ENCODE assay signal across 27 cellular contexts in the genomic region with DNA sequence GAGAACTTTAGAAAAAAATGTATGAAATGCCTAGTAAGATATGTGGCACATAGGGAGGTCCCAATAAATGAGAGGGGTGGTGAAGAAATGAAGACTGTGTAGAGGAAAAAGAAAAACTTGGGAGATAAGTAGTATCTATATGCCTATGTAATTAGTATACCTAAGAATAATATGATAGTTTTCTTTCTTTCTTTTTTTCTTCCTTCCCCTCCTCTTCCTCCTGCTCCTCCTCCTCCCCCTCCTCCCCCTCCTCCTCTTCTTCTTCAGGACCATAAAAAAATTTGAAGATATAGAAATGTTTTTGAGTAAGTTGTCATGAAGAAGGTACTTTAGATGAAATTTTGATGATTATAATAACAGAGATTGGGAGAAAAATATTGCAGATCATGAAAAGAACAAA.
"Had no signal": no experiment of that assay in that cellular context is flagged by ENCODE, and none has a peak within 500 bp of the region (broad histone marks: within the 10 kb centered on the region; RNA-seq: fewer than 3 reads in every experiment).

No MANE protein-coding gene starts in this region.

- H3K4me1 ChIP-seq: colonic mucosa, esophagus muscularis mucosa, esophagus squamous epithelium, foreskin keratinocyte, gastrocnemius medialis, gastroesophageal sphincter, heart left ventricle, heart right ventricle had no signal

- H3K27me3 Mint-ChIP-seq: effector memory CD8-positive, alpha-beta T cell had no signal

- H3K36me3 ChIP-seq: colonic mucosa, esophagus muscularis mucosa, esophagus squamous epithelium, gastrocnemius medialis, gastroesophageal sphincter, heart left ventricle, heart right ventricle had no signal

- DNase-seq: colonic mucosa; cortex of kidney; dermis blood vessel endothelial cell; dorsolateral prefrontal cortex; effector CD4-positive, alpha-beta T cell; effector CD8-positive, alpha-beta T cell; effector memory CD4-positive, alpha-beta T cell; effector memory CD8-positive, alpha-beta T cell; endodermal cell; erythroblast; esophagus squamous epithelium; foreskin fibroblast; foreskin keratinocyte; foreskin melanocyte; gastrocnemius medialis; head of caudate nucleus; heart left ventricle; heart right ventricle had no signal

- H3K27ac Mint-ChIP-seq: dendritic cell treated with granulocyte-macrophage colony-stimulating factor and Interleukin-4, amounts not matched to agents 40 ng/mL and 50 ng/mL, for 4 days; effector memory CD8-positive, alpha-beta T cell; endodermal cell had no signal

- H3K9me3 ChIP-seq: colonic mucosa, esophagus muscularis mucosa, esophagus squamous epithelium, gastrocnemius medialis, gastroesophageal sphincter, heart left ventricle, heart right ventricle had no signal

- H3K27ac ChIP-seq: colonic mucosa, coronary artery, dorsolateral prefrontal cortex, epithelial cell of prostate, esophagus muscularis mucosa, esophagus squamous epithelium, foreskin keratinocyte, gastrocnemius medialis, gastroesophageal sphincter, heart left ventricle, heart right ventricle had no signal

- H3K4me3 Mint-ChIP-seq: dendritic cell treated with granulocyte-macrophage colony-stimulating factor and Interleukin-4, amounts not matched to agents 40 ng/mL and 50 ng/mL, for 4 days; effector memory CD8-positive, alpha-beta T cell; endodermal cell had no signal

- H3K4me3 ChIP-seq: colonic mucosa, coronary artery, dorsolateral prefrontal cortex, esophagus muscularis mucosa, esophagus squamous epithelium, gastrocnemius medialis, gastroesophageal sphincter, heart left ventricle, heart right ventricle had no signal

- H3K27me3 ChIP-seq: colonic mucosa, esophagus muscularis mucosa, esophagus squamous epithelium, foreskin keratinocyte, gastrocnemius medialis, gastroesophageal sphincter, heart left ventricle, heart right ventricle had no signal

- FAIRE-seq: endometrium, endothelial cell of umbilical vein, frontal cortex had no signal

- H3K9me3 Mint-ChIP-seq: dendritic cell treated with granulocyte-macrophage colony-stimulating factor and Interleukin-4, amounts not matched to agents 40 ng/mL and 50 ng/mL, for 4 days; endodermal cell had no signal

- ATAC-seq: effector memory CD8-positive, alpha-beta T cell; esophagus mucosa; foreskin keratinocyte; gastrocnemius medialis; gastroesophageal sphincter; heart left ventricle; heart right ventricle had no signal

- H3K4me1 Mint-ChIP-seq: endodermal cell had no signal
